Comparison of ENCODE assay signal across 16 cellular contexts in the genomic region with DNA sequence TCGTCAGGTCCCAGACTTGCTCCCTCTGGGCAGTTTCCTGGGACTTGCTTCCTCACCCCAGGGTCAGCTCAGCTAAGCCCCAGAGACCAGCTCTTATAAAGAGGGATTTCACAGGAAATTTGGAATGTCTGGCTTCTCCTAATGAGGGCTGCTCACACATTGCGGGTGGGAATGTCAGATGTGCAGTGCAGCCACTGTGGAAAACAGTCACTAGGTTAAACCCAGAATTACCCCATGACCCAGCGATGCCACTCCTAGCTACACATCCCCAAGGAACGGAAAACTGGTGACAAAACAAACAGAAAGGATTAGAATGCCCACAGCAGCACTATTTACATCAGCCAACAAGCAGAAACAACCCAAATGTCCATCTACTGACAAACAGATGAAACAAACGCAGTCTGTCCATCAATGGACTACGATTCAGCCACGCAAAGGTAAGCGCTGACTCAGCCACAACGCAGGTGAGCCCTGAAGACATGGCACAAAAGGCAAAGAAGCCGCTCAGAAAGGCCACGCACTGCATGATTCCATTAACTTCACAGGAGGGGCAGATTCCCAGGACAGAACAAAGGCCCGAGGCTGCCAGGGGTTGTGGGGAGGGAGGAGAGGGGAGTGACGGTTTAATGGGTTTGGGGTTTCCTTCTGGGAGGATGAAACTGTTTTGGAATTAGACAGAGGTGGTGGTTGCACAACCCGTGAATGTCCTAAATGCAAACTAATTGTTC.
DNase-seq lines count a peak whose midpoint lies in the region; TF ChIP-seq lines count a peak whose summit lies in the region.
"Had no signal": no experiment of that assay in that cellular context is flagged by ENCODE, and none has a peak within 500 bp of the region (broad histone marks: within the 10 kb centered on the region; RNA-seq: fewer than 3 reads in every experiment).

No MANE protein-coding gene starts in this region.

- TF ChIP-seq POLR2A in NB4 (IDR thresholded peaks at IDR 0.05; ENCODE audit: extremely low read depth, insufficient read length) (no peak), suprapubic skin (IDR thresholded peaks at IDR 0.05) (no peak)

- H3K23ac ChIP-seq in neuronal stem cell (ENCODE audit: low read depth, low read length, poor library complexity): no peak overlapping the region

- H3K14ac ChIP-seq in neuronal stem cell (ENCODE audit: low read length): no peak overlapping the region

- no peak overlapping the region for H3K4me3 Mint-ChIP-seq in endodermal cell
- H3K4me3 Mint-ChIP-seq: activated CD4-positive, alpha-beta T cell treated with anti-CD3 and anti-CD28 coated beads, Interleukin-2, amount 10 ng/mL, durations not matched to agents 24 days and 14 days had no signal

- no peaks in the 10 kb centered on the region for H3K9me3 ChIP-seq in BLaER1 treated with 17β-estradiol and CSF1 and Interleukin-3, amounts not matched to agents 10 nM and 100 nM (replicated peaks in 1 of 11)
- H3K9me3 ChIP-seq in endodermal cell (ENCODE audit: control insufficient read depth, low read length): no peaks in the 10 kb centered on the region
- H3K9me3 ChIP-seq in neuronal stem cell (replicated peaks in 1 of 2; ENCODE audit: control insufficient read depth in 2 of 2, insufficient read depth in 1 of 2, low read depth in 1 of 2, low read length in 2 of 2): no peaks in the 10 kb centered on the region
- no peaks in the 10 kb centered on the region for H3K9me3 ChIP-seq in suprapubic skin
- H3K9me3 ChIP-seq: SJCRH30, thoracic aorta had no signal

- H3K79me1 ChIP-seq in neuronal stem cell (ENCODE audit: low read depth, low read length): peaks cover 27% of the 10 kb centered on the region

- DNase-seq in NB4 (ENCODE audit: low read depth): peak; percentile 47
- peak; percentile 86 for DNase-seq in endodermal cell
- no peak for DNase-seq in neuronal stem cell (ENCODE audit: low spot score)
- DNase-seq in suprapubic skin (ENCODE audit: low spot score in 2 of 2): no peak
- DNase-seq in mucosa of gallbladder (ENCODE audit: low spot score): no peak
- no peak for DNase-seq in RPMI8226
- DNase-seq in effector CD8-positive, alpha-beta T cell (lab: John Stamatoyannopoulos, UW): no peak
- DNase-seq: activated CD4-positive, alpha-beta T cell treated with anti-CD3 and anti-CD28 coated beads, Interleukin-2, amount 10 ng/mL, durations not matched to agents 24 days and 14 days; activated T-cell treated with anti-CD3 and anti-CD28 coated beads for 4 hours; central memory CD4-positive, alpha-beta T cell; NK-92 treated with Interleukin-12 subunit alpha and Interleukin-12 subunit beta, amount 100 ng/mL, for 24 hours; SJCRH30; stimulated activated CD4-positive, alpha-beta T cell treated with anti-CD3 and anti-CD28 coated beads, Interleukin-1b, Interleukin-23, amount 100 ng/mL, for 48 hours had no signal

- TF ChIP-seq CTCF in NB4 (IDR thresholded peaks at IDR 0.05; ENCODE audit: low read depth, low read length) (no peak), endodermal cell (conservative IDR thresholded peaks at IDR 0.05) (no peak), suprapubic skin (IDR thresholded peaks at IDR 0.05) (no peak)

- no peaks in the 10 kb centered on the region for H3K36me3 Mint-ChIP-seq in endodermal cell (ENCODE audit: low read depth)
- H3K36me3 Mint-ChIP-seq: activated naive CD4-positive, alpha-beta T cell treated with anti-CD3 and anti-CD28 coated beads, Interleukin-2, amount 50 U/mL, for 72 hours had no signal

- H3K9me3 Mint-ChIP-seq in endodermal cell: no peaks in the 10 kb centered on the region
- H3K9me3 Mint-ChIP-seq: activated CD4-positive, alpha-beta T cell treated with anti-CD3 and anti-CD28 coated beads, Interleukin-2, amount 10 ng/mL, durations not matched to agents 24 days and 14 days; activated naive CD4-positive, alpha-beta T cell treated with anti-CD3 and anti-CD28 coated beads, Interleukin-2, amount 50 U/mL, for 72 hours had no signal

- no peak overlapping the region for H2BK120ac ChIP-seq in neuronal stem cell (ENCODE audit: low read depth, low read length)

- no peak overlapping the region for H3K4ac ChIP-seq in neuronal stem cell (ENCODE audit: low read length)

- H4K8ac ChIP-seq in neuronal stem cell (ENCODE audit: low read depth, low read length): no peak overlapping the region

- H3K27me3 Mint-ChIP-seq in endodermal cell (ENCODE audit: insufficient read depth): no peaks in the 10 kb centered on the region
- H3K27me3 Mint-ChIP-seq: activated CD4-positive, alpha-beta T cell treated with anti-CD3 and anti-CD28 coated beads, Interleukin-2, amount 10 ng/mL, durations not matched to agents 24 days and 14 days had no signal

- H2BK12ac ChIP-seq in neuronal stem cell (ENCODE audit: low read length): no peak overlapping the region

- H3K27ac Mint-ChIP-seq in endodermal cell: peak overlapping the region; percentile 91
- H3K27ac Mint-ChIP-seq: activated CD4-positive, alpha-beta T cell treated with anti-CD3 and anti-CD28 coated beads, Interleukin-2, amount 10 ng/mL, durations not matched to agents 24 days and 14 days had no signal

- H3K27ac ChIP-seq in BLaER1 treated with 17β-estradiol and CSF1 and Interleukin-3, amounts not matched to agents 10 nM and 100 nM: no peak overlapping the region
- H3K27ac ChIP-seq in endodermal cell (ENCODE audit: low read depth, low read length) (no peak overlapping the region), neuronal stem cell (replicated peaks; ENCODE audit: low read length) (peak overlapping the region; percentile 21), suprapubic skin (no peak overlapping the region)
- H3K27ac ChIP-seq: SJCRH30, thoracic aorta had no signal

- no peak overlapping the region for H4K91ac ChIP-seq in neuronal stem cell (ENCODE audit: low read depth, low read length, poor library complexity)

- peaks cover 43% of the 10 kb centered on the region for H3K4me1 Mint-ChIP-seq in endodermal cell

- peak overlapping the region; percentile 11 for H2AK5ac ChIP-seq in neuronal stem cell (ENCODE audit: low read depth, low read length)

- peaks cover 86 to 98% (median 95%) of the 10 kb centered on the region in 10 experiments for H3K4me1 ChIP-seq in BLaER1 treated with 17β-estradiol and CSF1 and Interleukin-3, amounts not matched to agents 10 nM and 100 nM
- H3K4me1 ChIP-seq in endodermal cell (ENCODE audit: control insufficient read depth, insufficient read depth, low read length) (peaks cover 27% of the 10 kb centered on the region), neuronal stem cell (ENCODE audit: control insufficient read depth in 2 of 2, insufficient read depth in 1 of 2, low read depth in 1 of 2, low read length in 2 of 2) (peaks cover 37 to 60% of the 10 kb centered on the region in 2 donors), suprapubic skin (peaks cover 93% of the 10 kb centered on the region)

- 0 out of 22 replicates have a peak overlapping the region, but pooled peaks of 1 of the 11 experiments have one; percentile 3 for H3K9ac ChIP-seq in BLaER1 treated with 17β-estradiol and CSF1 and Interleukin-3, amounts not matched to agents 10 nM and 100 nM
- H3K9ac ChIP-seq in endodermal cell (ENCODE audit: extremely low read depth, low read length, poor library complexity, severe bottlenecking): no peak overlapping the region
- no peak overlapping the region for H3K9ac ChIP-seq in neuronal stem cell (ENCODE audit: low read depth, low read length, poor library complexity)

- no peak overlapping the region for H2AFZ ChIP-seq in neuronal stem cell (ENCODE audit: low read length)

- 46 to 63% methylated on average over 9 to 14 of the region's 14 CpGs for WGBS in endodermal cell (ENCODE audit: insufficient coverage in 1 of 2, insufficient read length in 1 of 2), 2 experiments
- WGBS in neuronal stem cell (ENCODE audit: extremely low coverage in 2 of 2, insufficient read length in 2 of 2, insufficient replicate concordance in 1 of 2), 2 donors: no CpG with 5 or more reads among the region's 14 CpGs
- WGBS in suprapubic skin: 63% methylated on average over 13 of the region's 14 CpGs

- TF ChIP-seq EP300 in suprapubic skin (IDR thresholded peaks at IDR 0.05): no peak

- no peak overlapping the region for H2BK5ac ChIP-seq in neuronal stem cell (ENCODE audit: low read length)

- peaks cover 0 to 35% (median 0%) of the 10 kb centered on the region in 11 experiments; a peak in 8 of 22 replicates for H3K36me3 ChIP-seq in BLaER1 treated with 17β-estradiol and CSF1 and Interleukin-3, amounts not matched to agents 10 nM and 100 nM
- H3K36me3 ChIP-seq in endodermal cell (ENCODE audit: control insufficient read depth, insufficient read depth, low read length): no peaks in the 10 kb centered on the region
- no peaks in the 10 kb centered on the region for H3K36me3 ChIP-seq in neuronal stem cell (replicated peaks in 1 of 2; ENCODE audit: control insufficient read depth in 2 of 2, insufficient read depth in 2 of 2, low read length in 2 of 2)
- no peaks in the 10 kb centered on the region for H3K36me3 ChIP-seq in suprapubic skin
- H3K36me3 ChIP-seq: SJCRH30, thoracic aorta had no signal

- H3K4me3 ChIP-seq in BLaER1 treated with 17β-estradiol and CSF1 and Interleukin-3, amounts not matched to agents 10 nM and 100 nM: no peak overlapping the region
- no peak overlapping the region for H3K4me3 ChIP-seq in NB4 (ENCODE audit: low read depth, low read length)
- no peak overlapping the region for H3K4me3 ChIP-seq in endodermal cell (ENCODE audit: low read length)
- no peak overlapping the region for H3K4me3 ChIP-seq in neuronal stem cell (ENCODE audit: low read length in 2 of 2)
- H3K4me3 ChIP-seq in suprapubic skin: no peak overlapping the region
- H3K4me3 ChIP-seq: SJCRH30, thoracic aorta had no signal

- H3K4me2 ChIP-seq in BLaER1 treated with 17β-estradiol and CSF1 and Interleukin-3, amounts not matched to agents 10 nM and 100 nM: peak overlapping the region in 10 of 11 experiments; percentile 24 to 94 (median 80); a peak in 14 of 22 replicates
- H3K4me2 ChIP-seq in neuronal stem cell (ENCODE audit: insufficient read depth, low read length, poor library complexity, severe bottlenecking): peak overlapping the region; percentile 46

- H3K18ac ChIP-seq in neuronal stem cell (ENCODE audit: low read length): peak overlapping the region; percentile 50

- H2BK15ac ChIP-seq in neuronal stem cell (ENCODE audit: low read length): peak overlapping the region; percentile 16

- peaks cover 99 to 100% (median 100%) of the 10 kb centered on the region in 11 experiments for H4K20me1 ChIP-seq in BLaER1 treated with 17β-estradiol and CSF1 and Interleukin-3, amounts not matched to agents 10 nM and 100 nM

- H3K27me3 ChIP-seq in BLaER1 treated with 17β-estradiol and CSF1 and Interleukin-3, amounts not matched to agents 10 nM and 100 nM: no peaks in the 10 kb centered on the region
- no peaks in the 10 kb centered on the region for H3K27me3 ChIP-seq in endodermal cell (ENCODE audit: control insufficient read depth, insufficient read depth, low read length, poor library complexity, severe bottlenecking)
- H3K27me3 ChIP-seq in neuronal stem cell (ENCODE audit: control insufficient read depth in 3 of 3, insufficient read depth in 3 of 3, low read depth in 1 of 3, low read length in 3 of 3): no peaks in the 10 kb centered on the region
- H3K27me3 ChIP-seq in suprapubic skin: no peaks in the 10 kb centered on the region
- H3K27me3 ChIP-seq: SJCRH30 had no signal

Comparison
In these comparisons a context has a peak if more than half of its experiments do, and no peak if none do; other contexts are left out.
1. DNase-seq: peak in NB4 (single experiment) and endodermal cell (single experiment); none in neuronal stem cell (single experiment), suprapubic skin (0 of 2), mucosa of gallbladder (single experiment), RPMI8226 (single experiment) and effector CD8-positive, alpha-beta T cell (single experiment).